Comparison of ENCODE assay signal across 9 cellular contexts in the genomic region with DNA sequence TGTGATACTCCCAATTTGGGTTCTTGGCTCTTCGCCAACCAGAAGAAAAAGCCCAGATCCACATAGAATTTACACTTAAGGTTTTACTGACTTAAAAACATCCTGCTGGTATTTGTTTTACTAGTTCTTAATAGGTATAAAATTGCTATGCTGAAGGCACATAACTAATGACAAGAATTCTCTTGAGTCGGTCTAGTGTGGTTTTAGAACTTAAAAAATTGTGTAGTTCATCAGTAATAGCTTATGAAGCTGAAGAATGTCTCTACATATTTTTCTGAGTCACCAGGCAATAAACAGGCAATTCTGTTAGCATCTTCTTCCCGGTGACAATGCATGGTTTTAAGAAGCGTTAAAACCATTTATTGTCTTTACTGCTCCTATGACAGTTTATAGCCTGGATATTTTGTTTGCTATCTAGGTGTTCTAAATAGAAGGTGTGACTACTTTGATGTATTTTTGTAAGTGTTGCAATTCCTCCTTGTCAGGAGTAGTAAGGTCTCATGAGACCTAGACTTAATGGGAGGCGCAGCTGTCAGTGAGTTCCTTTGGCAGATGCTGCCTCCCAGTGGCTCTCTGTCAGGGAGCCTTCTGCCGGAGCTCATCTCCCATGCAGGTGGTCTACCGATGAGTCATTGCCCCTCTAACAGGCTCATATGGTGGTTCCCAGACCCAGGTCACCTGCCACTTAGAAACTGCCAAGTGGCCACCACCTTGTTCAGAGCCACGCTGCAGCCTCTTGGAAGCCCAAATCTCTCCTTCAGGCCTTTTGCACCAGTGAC.
A peak's percentile ranks its signal among the peaks of the same experiment; 100 is the strongest.
DNase-seq lines count a peak whose midpoint lies in the region; ATAC-seq and TF ChIP-seq lines count a peak whose summit lies in the region.
"Had no signal": no experiment of that assay in that cellular context is flagged by ENCODE, and none has a peak within 500 bp of the region (broad histone marks: within the 10 kb centered on the region; RNA-seq: fewer than 3 reads in every experiment).

No MANE protein-coding gene starts in this region.

- TF ChIP-seq CTCF in Caco-2 (IDR thresholded peaks at IDR 0.05; ENCODE audit: insufficient read depth in 1 of 2, low read depth in 1 of 2, low read length in 1 of 2, severe bottlenecking in 1 of 2, unreplicated experiment in 1 of 2): peak; percentile 20 to 58
- TF ChIP-seq CTCF in VCaP (conservative IDR thresholded peaks at IDR 0.05): peak; percentile 54

- H3K36me3 ChIP-seq in Caco-2 (ENCODE audit: control insufficient read depth, insufficient read depth, low read length): no peaks in the 10 kb centered on the region

- no peak overlapping the region for H3K4me3 ChIP-seq in Caco-2 (ENCODE audit: low read depth, low read length)

- no peaks in the 10 kb centered on the region for H3K9me3 Mint-ChIP-seq in Caco-2 (ENCODE audit: unreplicated experiment)
- H3K9me3 Mint-ChIP-seq: memory B cell had no signal

- CTCF ChIA-PET in Caco-2 (lab: Charles Lee): interaction anchor here (0.5 to 1.9 kb wide), 3 partner anchors 8 to 464 kb away, joined by 3 to 21 read pairs (median 5); no protein-coding TSS in a partner anchor

- POLR2A ChIA-PET in Caco-2 (lab: Charles Lee): no interaction called here

- no peaks in the 10 kb centered on the region for H3K36me3 Mint-ChIP-seq in Caco-2 (ENCODE audit: insufficient read depth, unreplicated experiment)
- H3K36me3 Mint-ChIP-seq: memory B cell had no signal

- no peak overlapping the region for H3K27ac ChIP-seq in VCaP

- H3K4me1 ChIP-seq in Caco-2: no peaks in the 10 kb centered on the region

- intact Hi-C loops in Caco-2 (cut with micrococcal nuclease; ENCODE audit: unreplicated experiment): loop anchor here (1.0 kb wide), 2 partner anchors 463 to 531 kb away; no protein-coding TSS in a partner anchor

- no peaks in the 10 kb centered on the region for H3K27me3 ChIP-seq in Caco-2 (replicated peaks; ENCODE audit: control insufficient read depth, insufficient read depth, low read length)

- H3K9me3 ChIP-seq in Caco-2: no peaks in the 10 kb centered on the region

- no TSS peak for BruUV-seq in Caco-2 (replicated peaks; lab: Mats Ljungman, UMichigan)

- H3K4me1 Mint-ChIP-seq in Caco-2 (ENCODE audit: low read depth, unreplicated experiment): no peaks in the 10 kb centered on the region

- no peak overlapping the region for H3K27ac Mint-ChIP-seq in Caco-2 (ENCODE audit: unreplicated experiment)
- H3K27ac Mint-ChIP-seq: memory B cell had no signal

- H3K27me3 Mint-ChIP-seq in Caco-2 (ENCODE audit: insufficient read depth, unreplicated experiment): peaks cover 12% of the 10 kb centered on the region
- H3K27me3 Mint-ChIP-seq: memory B cell had no signal

- ATAC-seq in HG03439 (IDR thresholded peaks at IDR 0.05; ENCODE audit: unreplicated experiment) (no peak), HG03457 (IDR thresholded peaks at IDR 0.05; ENCODE audit: unreplicated experiment) (no peak)

- H3K4me3 Mint-ChIP-seq in Caco-2 (ENCODE audit: unreplicated experiment): no peak overlapping the region
- H3K4me3 Mint-ChIP-seq: memory B cell had no signal

- DNase-seq in Caco-2: peak; percentile 31 to 35
- peak; percentile 10 for DNase-seq in HT-29 (ENCODE audit: low spot score)
- DNase-seq in islet precursor cell: peak; percentile 72
- DNase-seq in ureter (ENCODE audit: low spot score): no peak
- DNase-seq in KG1 (lab: John Stamatoyannopoulos, UW): no peak

Comparison
In these comparisons a context has a peak if more than half of its experiments do, and no peak if none do; other contexts are left out.
1. DNase-seq: peak in Caco-2 (2 of 2), HT-29 (single experiment) and islet precursor cell (single experiment); none in ureter (single experiment) and KG1 (single experiment).